In the genomic region with DNA sequence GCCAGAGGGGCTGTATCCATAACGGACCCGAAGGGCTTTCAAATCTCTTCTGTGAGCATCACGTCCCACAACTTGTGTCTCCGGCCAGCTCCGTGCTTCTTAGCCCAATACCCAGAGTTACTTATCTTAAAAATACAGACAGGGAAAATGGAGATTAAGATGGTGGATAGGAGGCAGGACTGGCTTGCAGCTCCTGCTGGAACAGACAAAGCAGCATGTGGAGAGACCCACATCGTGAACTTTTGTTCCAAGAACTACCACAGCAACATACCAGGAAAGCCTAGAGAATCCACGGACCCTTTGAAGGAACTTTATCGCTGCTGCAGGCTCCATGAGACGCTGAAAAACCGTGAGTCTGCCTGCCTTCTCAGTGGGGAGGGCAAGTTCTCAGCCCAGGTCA, we compare ENCODE assay signal across 31 cellular contexts.
"Had no signal": no experiment of that assay in that cellular context is flagged by ENCODE, and none has a peak within 500 bp of the region (broad histone marks: within the 10 kb centered on the region; RNA-seq: fewer than 3 reads in every experiment).

No MANE protein-coding gene starts in this region.

- H3K4me3 ChIP-seq: adrenal gland, ascending aorta, cardiac muscle cell had no signal

- H3K27ac ChIP-seq: adrenal gland, ascending aorta, cardiac muscle cell, VCaP had no signal

- H3K4me1 ChIP-seq: adrenal gland, ascending aorta had no signal

- H3K36me3 ChIP-seq: adrenal gland, ascending aorta, cardiac muscle cell had no signal

- DNase-seq: activated B cell treated with CpG ODN at 0.5 μM for 24 hours; activated CD4-positive, alpha-beta memory T cell treated with anti-CD3 and anti-CD28 coated beads for 36 hours; activated CD4-positive, alpha-beta T cell treated with anti-CD3 and anti-CD28 coated beads for 4 hours; activated CD4-positive, alpha-beta T cell treated with anti-CD3 and anti-CD28 coated beads, Interleukin-2, amount 10 ng/mL, durations not matched to agents 24 days and 14 days; activated CD4-positive, alpha-beta T cell treated with anti-CD3 and anti-CD28 coated beads, Interleukin-2, amount 50 U/mL, for 1 hour; activated CD4-positive, alpha-beta T cell treated with anti-CD3 and anti-CD28 coated beads, Interleukin-2, amount 50 U/mL, for 4 hours; activated CD4-positive, CD25-positive, alpha-beta regulatory T cell treated with anti-CD3 and anti-CD28 coated beads, Interleukin-2, amount 50 U/mL, for 72 hours; activated CD8-positive, alpha-beta memory T cell treated with anti-CD3 and anti-CD28 coated beads, Interleukin-2, amount 50 U/mL, for 4 hours; activated CD8-positive, alpha-beta T cell treated with anti-CD3 and anti-CD28 coated beads for 36 hours; activated effector memory CD4-positive, alpha-beta T cell treated with anti-CD3 and anti-CD28 coated beads, Interleukin-2, amount 50 U/mL, for 16 hours; activated gamma-delta T cell treated with Interleukin-2 at 50 U/mL for 16 hours; activated naive CD4-positive, alpha-beta T cell; activated naive CD4-positive, alpha-beta T cell treated with anti-CD3 and anti-CD28 coated beads for 36 hours; activated naive CD4-positive, alpha-beta T cell treated with anti-CD3 and anti-CD28 coated beads, Interleukin-2, amount 50 U/mL, for 16 hours; activated naive CD8-positive, alpha-beta T cell treated with anti-CD3 and anti-CD28 coated beads for 36 hours; activated T-cell treated with anti-CD3 and anti-CD28 coated beads for 4 hours; activated T-cell treated with anti-CD3 and anti-CD28 coated beads, Interleukin-2, amount 50 U/mL, for 1 hour; activated T-cell treated with anti-CD3 and anti-CD28 coated beads, Interleukin-2, amount 50 U/mL, for 4 hours; activated T-cell treated with anti-CD3 and anti-CD28 coated beads, Interleukin-2, amount 50 U/mL, for 72 hours; adrenal gland; amniotic stem cell; caudate nucleus; cerebellar nuclear complex; T-helper 2 cell; T-helper 9 cell had no signal

- H3K9me3 ChIP-seq: adrenal gland, ascending aorta had no signal

- FAIRE-seq: TTC549 had no signal

- ATAC-seq: activated CD8-positive, alpha-beta T cell treated with anti-CD3 and anti-CD28 coated beads for 36 hours; activated naive CD4-positive, alpha-beta T cell treated with anti-CD3 and anti-CD28 coated beads, Interleukin-2, amount 50 U/mL, for 72 hours; activated T-cell treated with anti-CD3 and anti-CD28 coated beads, Interleukin-2, amount 50 U/mL, for 4 hours; activated T-cell treated with anti-CD3 and anti-CD28 coated beads, Interleukin-2, amount 50 U/mL, for 72 hours; activated T-helper 17 cell treated with anti-CD3 and anti-CD28 coated beads, Interleukin-2, amount 50 U/mL, for 72 hours had no signal

- H3K27me3 ChIP-seq: adrenal gland, ascending aorta, cardiac muscle cell had no signal
